Comparison of ENCODE assay signal across 25 cellular contexts in the genomic region with DNA sequence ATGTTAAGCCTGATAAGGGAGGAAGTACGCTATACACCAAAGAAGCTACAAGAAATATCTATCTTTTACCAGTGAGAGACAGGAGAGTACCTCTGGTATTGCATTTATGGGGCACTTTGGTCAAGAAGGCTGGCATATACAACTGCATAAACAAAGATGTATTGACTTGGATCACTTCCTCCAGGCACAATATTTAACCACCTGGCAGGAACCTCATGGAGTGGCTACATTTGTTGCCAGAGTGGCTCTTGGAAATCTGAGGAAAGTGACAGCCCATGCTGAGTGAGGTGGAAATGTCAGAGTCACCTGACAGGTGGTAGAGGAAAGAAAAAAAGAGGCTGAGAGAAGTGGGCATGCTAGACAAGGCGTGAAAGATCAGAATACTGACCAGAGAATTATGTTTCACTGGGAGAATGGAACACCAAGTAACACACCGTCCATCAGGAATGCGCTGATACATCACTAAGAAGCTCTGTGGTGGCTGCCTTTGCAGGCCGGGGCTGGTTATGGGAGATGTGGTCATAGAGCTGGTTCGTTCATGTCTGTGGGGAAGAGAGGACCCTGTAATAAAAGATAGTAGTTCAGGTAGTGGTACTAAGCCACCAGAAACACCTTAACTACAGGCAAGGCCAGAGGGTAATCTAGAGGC.
DNase-seq lines count a peak whose midpoint lies in the region; ATAC-seq and TF ChIP-seq lines count a peak whose summit lies in the region.
"Had no signal": no experiment of that assay in that cellular context is flagged by ENCODE, and none has a peak within 500 bp of the region (broad histone marks: within the 10 kb centered on the region; RNA-seq: fewer than 3 reads in every experiment).

No MANE protein-coding gene starts in this region.

- no peak overlapping the region for H3K4me3 Mint-ChIP-seq in activated T-cell treated with anti-CD3 and anti-CD28 coated beads, Interleukin-2, amount 50 U/mL, for 72 hours
- H3K4me3 Mint-ChIP-seq: activated CD4-positive, alpha-beta T cell treated with anti-CD3 and anti-CD28 coated beads, Interleukin-2, amount 10 ng/mL, durations not matched to agents 24 days and 14 days; activated naive CD8-positive, alpha-beta T cell treated with anti-CD3 and anti-CD28 coated beads, Interleukin-2, amount 10 ng/mL, durations not matched to agents 7 days and 5 days; activated T-helper 17 cell treated with anti-CD3 and anti-CD28 coated beads, Interleukin-2, amount 50 U/mL, for 72 hours; brain; neural crest cell; stimulated activated memory B cell treated with anti-CD40 and anti-IgM and Interleukin-4, amounts not matched to agents 10 μg/mL and 1 μg/mL and 100 μg/mL, for 72 hours; T-cell had no signal

- H3K27me3 Mint-ChIP-seq in activated T-cell treated with anti-CD3 and anti-CD28 coated beads, Interleukin-2, amount 50 U/mL, for 72 hours (ENCODE audit: low read depth) = peaks cover 6% of the 10 kb centered on the region
- H3K27me3 Mint-ChIP-seq: activated naive CD8-positive, alpha-beta T cell treated with anti-CD3 and anti-CD28 coated beads, Interleukin-2, amount 10 ng/mL, durations not matched to agents 7 days and 5 days; activated T-helper 17 cell treated with anti-CD3 and anti-CD28 coated beads, Interleukin-2, amount 50 U/mL, for 72 hours; brain; IgD-negative memory B cell; stimulated activated memory B cell treated with anti-CD40 and anti-IgM and Interleukin-4, amounts not matched to agents 10 μg/mL and 1 μg/mL and 100 μg/mL, for 72 hours; T-cell had no signal

- H3K9me3 Mint-ChIP-seq in activated T-cell treated with anti-CD3 and anti-CD28 coated beads, Interleukin-2, amount 50 U/mL, for 72 hours = no peaks in the 10 kb centered on the region
- H3K9me3 Mint-ChIP-seq: activated CD4-positive, alpha-beta T cell treated with anti-CD3 and anti-CD28 coated beads, Interleukin-2, amount 10 ng/mL, durations not matched to agents 24 days and 14 days; activated T-helper 17 cell treated with anti-CD3 and anti-CD28 coated beads, Interleukin-2, amount 50 U/mL, for 72 hours; brain; neural crest cell; stimulated activated memory B cell treated with anti-CD40 and anti-IgM and Interleukin-4, amounts not matched to agents 10 μg/mL and 1 μg/mL and 100 μg/mL, for 72 hours; T-cell had no signal

- peaks cover 3% of the 10 kb centered on the region for H3K4me1 Mint-ChIP-seq in activated T-cell treated with anti-CD3 and anti-CD28 coated beads, Interleukin-2, amount 50 U/mL, for 72 hours (ENCODE audit: low read depth)
- H3K4me1 Mint-ChIP-seq: activated naive CD8-positive, alpha-beta T cell treated with anti-CD3 and anti-CD28 coated beads, Interleukin-2, amount 10 ng/mL, durations not matched to agents 7 days and 5 days; activated T-helper 17 cell treated with anti-CD3 and anti-CD28 coated beads, Interleukin-2, amount 50 U/mL, for 72 hours; IgD-negative memory B cell; stimulated activated memory B cell treated with anti-CD40 and anti-IgM and Interleukin-4, amounts not matched to agents 10 μg/mL and 1 μg/mL and 100 μg/mL, for 72 hours had no signal

- H3K36me3 Mint-ChIP-seq in activated T-cell treated with anti-CD3 and anti-CD28 coated beads, Interleukin-2, amount 50 U/mL, for 72 hours (ENCODE audit: insufficient read depth in 2 of 2) = no peaks in the 10 kb centered on the region
- H3K36me3 Mint-ChIP-seq: activated naive CD8-positive, alpha-beta T cell treated with anti-CD3 and anti-CD28 coated beads, Interleukin-2, amount 10 ng/mL, durations not matched to agents 7 days and 5 days; brain; IgD-negative memory B cell; stimulated activated memory B cell treated with anti-CD40 and anti-IgM and Interleukin-4, amounts not matched to agents 10 μg/mL and 1 μg/mL and 100 μg/mL, for 72 hours; T-cell had no signal

- DNase-seq in COR-L47 (lab: John Stamatoyannopoulos, UW) (peak; percentile 82), LNCaP clone FGC (ENCODE audit: low read depth) (peak; percentile 77), NCI-H345 (lab: John Stamatoyannopoulos, UW) (peak; percentile 82), cerebellar cortex (ENCODE audit: low spot score) (peak; percentile 31), Kasumi-1 (lab: John Stamatoyannopoulos, UW) (no peak)
- DNase-seq in activated T-cell treated with anti-CD3 and anti-CD28 coated beads, Interleukin-2, amount 50 U/mL, for 72 hours = no peak
- no peak for DNase-seq in activated CD4-positive, CD25-positive, alpha-beta regulatory T cell (lab: John Stamatoyannopoulos, UW)
- DNase-seq: activated CD4-positive, alpha-beta T cell treated with anti-CD3 and anti-CD28 coated beads, Interleukin-2, amount 10 ng/mL, durations not matched to agents 24 days and 14 days; activated naive CD8-positive, alpha-beta T cell treated with anti-CD3 and anti-CD28 coated beads, Interleukin-2, amount 10 ng/mL, durations not matched to agents 7 days and 5 days; heart right ventricle; left ventricle myocardium inferior; NCI-H524 treated with DMSO at 0.1 percent for 48 hours; OCI-M1; SIG-M5; sigmoid colon; T-cell; testis had no signal

- no peak for ATAC-seq in HG03457 (IDR thresholded peaks at IDR 0.05; ENCODE audit: unreplicated experiment)
- ATAC-seq in activated T-cell treated with anti-CD3 and anti-CD28 coated beads, Interleukin-2, amount 50 U/mL, for 72 hours (replicated peaks in 1 of 2) = no peak
- ATAC-seq: activated T-helper 17 cell treated with anti-CD3 and anti-CD28 coated beads, Interleukin-2, amount 50 U/mL, for 72 hours; GM12878; heart right ventricle; stimulated activated memory B cell treated with anti-CD40 and anti-IgM and Interleukin-4, amounts not matched to agents 10 μg/mL and 1 μg/mL and 100 μg/mL, for 72 hours; T-cell had no signal

- no peak overlapping the region for H3K27ac Mint-ChIP-seq in activated T-cell treated with anti-CD3 and anti-CD28 coated beads, Interleukin-2, amount 50 U/mL, for 72 hours
- H3K27ac Mint-ChIP-seq: activated CD4-positive, alpha-beta T cell treated with anti-CD3 and anti-CD28 coated beads, Interleukin-2, amount 10 ng/mL, durations not matched to agents 24 days and 14 days; activated naive CD8-positive, alpha-beta T cell treated with anti-CD3 and anti-CD28 coated beads, Interleukin-2, amount 10 ng/mL, durations not matched to agents 7 days and 5 days; activated T-helper 17 cell treated with anti-CD3 and anti-CD28 coated beads, Interleukin-2, amount 50 U/mL, for 72 hours; IgD-negative memory B cell; stimulated activated memory B cell treated with anti-CD40 and anti-IgM and Interleukin-4, amounts not matched to agents 10 μg/mL and 1 μg/mL and 100 μg/mL, for 72 hours; T-cell had no signal

- no peak overlapping the region for H3K4me3 ChIP-seq in LNCaP clone FGC (ENCODE audit: low read depth, low read length)
- H3K4me3 ChIP-seq: coronary artery, GM12878, heart right ventricle, left ventricle myocardium inferior, sigmoid colon, testis had no signal

- TF ChIP-seq CTCF in LNCaP clone FGC (IDR thresholded peaks at IDR 0.05; ENCODE audit: control insufficient read depth, extremely low read depth, insufficient read depth) = no peak

Comparison
In these comparisons a context has a peak if more than half of its experiments do, and no peak if none do; other contexts are left out.
1. DNase-seq: peak in COR-L47 (single experiment), LNCaP clone FGC (single experiment), NCI-H345 (single experiment) and cerebellar cortex (single experiment); none in activated T-cell treated with anti-CD3 and anti-CD28 coated beads, Interleukin-2, amount 50 U/mL, for 72 hours (0 of 2), Kasumi-1 (0 of 2) and activated CD4-positive, CD25-positive, alpha-beta regulatory T cell (0 of 4).